Comparison of ENCODE assay signal across 11 cellular contexts in genomic region chr3:11640009-11640673, GRCh38. TPM values are rescaled to one million over a fixed set of nuclear protein-coding genes. Genes with fewer than 3 reads are reported as not detected.
A peak's percentile ranks its signal among the peaks of the same experiment; 100 is the strongest.
DNase-seq lines count a peak whose midpoint lies in the region; TF ChIP-seq lines count a peak whose summit lies in the region.
"Had no signal": no experiment of that assay in that cellular context is flagged by ENCODE, and none has a peak within 500 bp of the region (broad histone marks: within the 10 kb centered on the region; RNA-seq: fewer than 3 reads in every experiment).

No MANE protein-coding gene starts in this region.

- peak overlapping the region; percentile 90 for H3K27ac ChIP-seq in suprapubic skin

- peaks cover 28% of the 10 kb centered on the region for H3K36me3 Mint-ChIP-seq in activated CD4-positive, alpha-beta T cell treated with anti-CD3 and anti-CD28 coated beads, Interleukin-2, amount 10 ng/mL, durations not matched to agents 24 days and 14 days (ENCODE audit: low read depth)
- peaks cover 40% of the 10 kb centered on the region for H3K36me3 Mint-ChIP-seq in activated CD4-positive, alpha-beta memory T cell treated with anti-CD3 and anti-CD28 coated beads, Interleukin-2, amount 10 ng/mL, durations not matched to agents 7 days and 5 days (ENCODE audit: low read depth)

- H3K9me3 ChIP-seq in suprapubic skin: no peaks in the 10 kb centered on the region

- WGBS in suprapubic skin: 77% methylated on average over 9 of the region's 9 CpGs

- H3K27me3 ChIP-seq in kidney epithelial cell (ENCODE audit: control insufficient read depth, insufficient read depth, low read length): no peaks in the 10 kb centered on the region
- no peaks in the 10 kb centered on the region for H3K27me3 ChIP-seq in suprapubic skin

- intact Hi-C loops in activated CD4-positive, alpha-beta T cell treated with anti-CD3 and anti-CD28 coated beads, Interleukin-2, amount 10 ng/mL, durations not matched to agents 24 days and 14 days (cut with micrococcal nuclease): loop anchor here (5.0 to 10.0 kb wide), 4 partner anchors 55 to 403 kb away; no protein-coding TSS in a partner anchor

- H3K4me1 Mint-ChIP-seq in activated CD4-positive, alpha-beta T cell treated with anti-CD3 and anti-CD28 coated beads, Interleukin-2, amount 10 ng/mL, durations not matched to agents 24 days and 14 days: peaks cover 65% of the 10 kb centered on the region
- peaks cover 65% of the 10 kb centered on the region for H3K4me1 Mint-ChIP-seq in activated CD4-positive, alpha-beta memory T cell treated with anti-CD3 and anti-CD28 coated beads, Interleukin-2, amount 10 ng/mL, durations not matched to agents 7 days and 5 days

- H3K4me3 Mint-ChIP-seq in activated CD4-positive, alpha-beta T cell treated with anti-CD3 and anti-CD28 coated beads, Interleukin-2, amount 10 ng/mL, durations not matched to agents 24 days and 14 days: peak overlapping the region; percentile 99
- H3K4me3 Mint-ChIP-seq in activated CD4-positive, alpha-beta memory T cell treated with anti-CD3 and anti-CD28 coated beads, Interleukin-2, amount 10 ng/mL, durations not matched to agents 7 days and 5 days: peak overlapping the region; percentile 56
- H3K4me3 Mint-ChIP-seq: CD14-positive monocyte had no signal

- no peak for TF ChIP-seq POLR2A in suprapubic skin (IDR thresholded peaks at IDR 0.05)

- H3K4me1 ChIP-seq in suprapubic skin: peaks cover 76% of the 10 kb centered on the region

- no peaks in the 10 kb centered on the region for H3K9me3 Mint-ChIP-seq in activated CD4-positive, alpha-beta T cell treated with anti-CD3 and anti-CD28 coated beads, Interleukin-2, amount 10 ng/mL, durations not matched to agents 24 days and 14 days
- H3K9me3 Mint-ChIP-seq in activated CD4-positive, alpha-beta memory T cell treated with anti-CD3 and anti-CD28 coated beads, Interleukin-2, amount 10 ng/mL, durations not matched to agents 7 days and 5 days: no peaks in the 10 kb centered on the region

- no peak for DNase-seq in activated CD4-positive, alpha-beta T cell treated with anti-CD3 and anti-CD28 coated beads, Interleukin-2, amount 10 ng/mL, durations not matched to agents 24 days and 14 days
- no peak for DNase-seq in activated CD4-positive, alpha-beta T cell treated with anti-CD3 and anti-CD28 coated beads for 4 hours
- no peak for DNase-seq in activated CD4-positive, alpha-beta memory T cell treated with anti-CD3 and anti-CD28 coated beads, Interleukin-2, amount 10 ng/mL, durations not matched to agents 7 days and 5 days
- DNase-seq in kidney epithelial cell (ENCODE audit: low read depth) (no peak), suprapubic skin (ENCODE audit: low spot score in 2 of 2) (no peak), HuH-7.5 (ENCODE audit: low spot score) (no peak), AML-193 (lab: John Stamatoyannopoulos, UW) (no peak), NAMALWA (ENCODE audit: low spot score) (no peak)
- DNase-seq: activated CD4-positive, alpha-beta T cell treated with anti-CD3 and anti-CD28 coated beads, Interleukin-2, amount 50 U/mL, for 48 hours; head of caudate nucleus had no signal

- POLR2A ChIA-PET in activated CD4-positive, alpha-beta memory T cell treated with anti-CD3 and anti-CD28 coated beads, Interleukin-2, amount 10 ng/mL, durations not matched to agents 7 days and 5 days (lab: Charles Lee): interaction anchor here (1.1 to 2.2 kb wide), 2 partner anchors 14 to 15 kb away, joined by 4 to 9 read pairs; no protein-coding TSS in a partner anchor

- TF ChIP-seq CTCF in kidney epithelial cell (IDR thresholded peaks at IDR 0.05; ENCODE audit: insufficient read depth, low read length, poor library complexity, severe bottlenecking) (no peak), suprapubic skin (IDR thresholded peaks at IDR 0.05) (no peak)

- TF ChIP-seq EP300 in suprapubic skin (IDR thresholded peaks at IDR 0.05): no peak

- no peaks in the 10 kb centered on the region for H3K27me3 Mint-ChIP-seq in activated CD4-positive, alpha-beta T cell treated with anti-CD3 and anti-CD28 coated beads, Interleukin-2, amount 10 ng/mL, durations not matched to agents 24 days and 14 days
- no peaks in the 10 kb centered on the region for H3K27me3 Mint-ChIP-seq in activated CD4-positive, alpha-beta memory T cell treated with anti-CD3 and anti-CD28 coated beads, Interleukin-2, amount 10 ng/mL, durations not matched to agents 7 days and 5 days

- H3K27ac Mint-ChIP-seq in activated CD4-positive, alpha-beta T cell treated with anti-CD3 and anti-CD28 coated beads, Interleukin-2, amount 10 ng/mL, durations not matched to agents 24 days and 14 days: peak overlapping the region; percentile 81
- H3K27ac Mint-ChIP-seq in activated CD4-positive, alpha-beta memory T cell treated with anti-CD3 and anti-CD28 coated beads, Interleukin-2, amount 10 ng/mL, durations not matched to agents 7 days and 5 days: no peak overlapping the region

- no peaks in the 10 kb centered on the region for H3K36me3 ChIP-seq in kidney epithelial cell (ENCODE audit: control insufficient read depth, insufficient read depth, low read length)
- H3K36me3 ChIP-seq in suprapubic skin: no peaks in the 10 kb centered on the region

- CTCF ChIA-PET in activated CD4-positive, alpha-beta memory T cell treated with anti-CD3 and anti-CD28 coated beads, Interleukin-2, amount 10 ng/mL, durations not matched to agents 7 days and 5 days (lab: Charles Lee): interaction anchor here (0.7 to 2.2 kb wide), 2 partner anchors 14 to 182 kb away, joined by 3 to 10 read pairs; no protein-coding TSS in a partner anchor

- H3K4me3 ChIP-seq in kidney epithelial cell (ENCODE audit: low read depth, low read length): peak overlapping the region; percentile 3
- H3K4me3 ChIP-seq in suprapubic skin: peak overlapping the region; percentile 70

RNA-seq across cellular contexts. Expression of gene VGLL4, which starts 3.6 kb away (rescaled TPM):
- 43.4 and 44.0 TPM in 2 replicates for total RNA-seq in activated CD4-positive, alpha-beta T cell treated with anti-CD3 and anti-CD28 coated beads, Interleukin-2, amount 10 ng/mL, durations not matched to agents 24 days and 14 days
- 10 to 100 TPM; 47.8 to 49.2 TPM for total RNA-seq in activated CD4-positive, alpha-beta memory T cell treated with anti-CD3 and anti-CD28 coated beads, Interleukin-2, amount 10 ng/mL, durations not matched to agents 7 days and 5 days
- 95.7 and 96.3 TPM in 2 replicates for total RNA-seq in kidney epithelial cell
- total RNA-seq in suprapubic skin: 10 to 100 TPM; 66.8 to 86.5 (median 75.9) TPM
